ENCODE assay signal across 10 cellular contexts in the genomic region with DNA sequence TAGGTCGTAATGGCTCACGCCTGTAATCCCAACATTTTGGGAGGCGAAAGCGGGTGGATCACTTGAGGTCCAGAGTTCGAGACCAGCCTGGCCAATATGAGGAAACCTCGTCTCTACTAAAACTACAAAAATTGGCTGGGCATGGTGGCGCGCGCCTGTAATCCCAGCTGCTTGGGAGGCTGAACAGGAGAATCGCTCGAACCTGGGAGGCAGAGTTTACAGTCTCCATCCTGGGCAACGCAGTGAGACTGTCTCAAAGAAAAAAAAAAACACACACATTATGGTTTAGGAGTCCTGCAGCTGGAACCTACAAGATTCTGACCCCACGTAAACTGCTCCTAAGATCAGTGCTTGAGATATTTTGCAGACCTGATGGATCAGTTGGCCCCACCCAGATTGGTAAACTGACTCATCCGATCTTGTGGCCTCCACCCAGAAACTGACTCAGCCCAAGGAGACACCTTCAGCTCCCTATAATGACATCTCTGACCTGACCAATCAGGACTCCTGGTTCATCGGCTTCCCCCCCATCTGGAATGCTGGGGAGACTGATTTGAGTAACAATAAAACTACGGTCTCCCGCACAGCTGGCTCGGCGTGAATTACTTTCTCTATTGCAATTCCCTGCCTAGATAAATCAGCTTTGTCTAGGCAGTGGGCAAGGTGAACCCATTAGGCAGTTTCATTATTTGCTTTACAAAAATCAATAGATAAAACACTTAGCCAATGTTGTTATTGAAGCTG.
A peak's percentile ranks its signal among the peaks of the same experiment; 100 is the strongest.
DNase-seq lines count a peak whose midpoint lies in the region; ATAC-seq, FAIRE-seq and TF ChIP-seq lines count a peak whose summit lies in the region.
"Had no signal": no experiment of that assay in that cellular context is flagged by ENCODE, and none has a peak within 500 bp of the region (broad histone marks: within the 10 kb centered on the region; RNA-seq: fewer than 3 reads in every experiment).

No MANE protein-coding gene starts in this region.

- CTCF ChIA-PET in HCT116 (lab: Charles Lee): no interaction called here

- H3K36me3 ChIP-seq in CD4-positive, CD25-positive, alpha-beta regulatory T cell (ENCODE audit: control insufficient read depth, insufficient read depth, low read length): no peaks in the 10 kb centered on the region
- no peaks in the 10 kb centered on the region for H3K36me3 ChIP-seq in HCT116 (ENCODE audit: control insufficient read depth in 1 of 2, insufficient read depth in 2 of 2, low read length in 2 of 2)
- no peaks in the 10 kb centered on the region for H3K36me3 ChIP-seq in RWPE2 (ENCODE audit: low read depth)

- intact Hi-C loops in HCT116 (cut with micrococcal nuclease): loop anchor here (5.0 kb wide), 1 partner anchor 37 kb away; a partner anchor contains a TSS
- intact Hi-C loops in activated T-helper 1 cell treated with anti-CD3 and anti-CD28 coated beads, Interleukin-12 subunit alpha, Interleukin-12 subunit beta, Interleukin-2, Interleukin-4 antibody, amounts not matched to agents 30 ng/mL and 10 ng/mL and 1 ng/mL, durations not matched to agents 14 hours and 24 hours and 36 hours (cut with micrococcal nuclease): no loop called here

- no peak overlapping the region for H3K9ac ChIP-seq in HCT116 (ENCODE audit: low read length)

- no peak overlapping the region for H3K4me3 ChIP-seq in CD4-positive, CD25-positive, alpha-beta regulatory T cell (ENCODE audit: low read depth, low read length)
- no peak overlapping the region for H3K4me3 ChIP-seq in HCT116 (replicated peaks in 1 of 2; ENCODE audit: low read depth in 1 of 2, low read length in 2 of 2)
- peak overlapping the region; percentile 47 for H3K4me3 ChIP-seq in RWPE2 (ENCODE audit: severe bottlenecking)
- H3K4me3 ChIP-seq in fibroblast of the aortic adventitia (ENCODE audit: low read depth, low read length): no peak overlapping the region

- H3K4me2 ChIP-seq in HCT116 (ENCODE audit: low read length): peak overlapping the region; percentile 9

- POLR2A ChIA-PET in HCT116 (lab: Charles Lee): no interaction called here

- TF ChIP-seq CTCF in HCT116 (IDR thresholded peaks at IDR 0.05 in 2 of 3, conservative IDR thresholded peaks at IDR 0.05 in 1 of 3; ENCODE audit: borderline replicate concordance in 1 of 3, insufficient read depth in 1 of 3, low read depth in 2 of 3, low read length in 2 of 3) (no peak), RWPE2 (IDR thresholded peaks at IDR 0.05; ENCODE audit: poor library complexity, severe bottlenecking) (no peak), fibroblast of the aortic adventitia (IDR thresholded peaks at IDR 0.05; ENCODE audit: insufficient read depth, low read length) (no peak)

- no peak overlapping the region for H2AFZ ChIP-seq in HCT116 (ENCODE audit: low read depth, low read length, poor library complexity, severe bottlenecking)

- TF ChIP-seq RAD21 in HCT116 (IDR thresholded peaks at IDR 0.05; ENCODE audit: low read depth): no peak

- peaks cover 27% of the 10 kb centered on the region for H3K4me1 ChIP-seq in CD4-positive, CD25-positive, alpha-beta regulatory T cell (ENCODE audit: control insufficient read depth, insufficient read depth, low read length, poor library complexity, severe bottlenecking)
- H3K4me1 ChIP-seq in HCT116 (ENCODE audit: control insufficient read depth in 1 of 2, insufficient read depth in 2 of 2, low read length in 2 of 2): peaks cover 0 to 9% of the 10 kb centered on the region in 2 experiments; a peak in 2 of 4 replicates
- peaks cover 14% of the 10 kb centered on the region for H3K4me1 ChIP-seq in RWPE2 (ENCODE audit: insufficient read depth, poor library complexity, severe bottlenecking)

- no peaks in the 10 kb centered on the region for H3K27me3 ChIP-seq in CD4-positive, CD25-positive, alpha-beta regulatory T cell (ENCODE audit: control insufficient read depth, insufficient read depth, low read length)
- H3K27me3 ChIP-seq in HCT116 (ENCODE audit: insufficient read depth, low read length) (no peaks in the 10 kb centered on the region), RWPE2 (ENCODE audit: insufficient read depth, poor library complexity, severe bottlenecking) (no peaks in the 10 kb centered on the region)

- peak in 1 of 3 donors; percentile 70 for DNase-seq in CD4-positive, CD25-positive, alpha-beta regulatory T cell
- DNase-seq in HCT116 (ENCODE audit: low read depth, low spot score): no peak
- peak; percentile 80 for DNase-seq in RWPE2 (ENCODE audit: low spot score)
- peak; percentile 19 for DNase-seq in fibroblast of the aortic adventitia (ENCODE audit: low read depth)
- no peak for DNase-seq in activated T-helper 1 cell treated with anti-CD3 and anti-CD28 coated beads, Interleukin-12 subunit alpha, Interleukin-12 subunit beta, Interleukin-2, Interleukin-4 antibody, amounts not matched to agents 30 ng/mL and 10 ng/mL and 1 ng/mL, durations not matched to agents 14 hours and 24 hours and 36 hours (ENCODE audit: low spot score)
- no peak for DNase-seq in NCI-H82 treated with DMSO at 0.1 percent for 48 hours (lab: John Stamatoyannopoulos, UW; ENCODE audit: unreplicated experiment)
- DNase-seq in GM12891 (ENCODE audit: insufficient read length, low spot score): no peak
- DNase-seq in dedifferentiated amniotic fluid mesenchymal stem cell (ENCODE audit: extremely low spot score): no peak
- DNase-seq: activated T-cell treated with anti-CD3 and anti-CD28 coated beads for 4 hours, NCI-H526 had no signal

- H3K36me3 Mint-ChIP-seq in CD4-positive, CD25-positive, alpha-beta regulatory T cell: no peaks in the 10 kb centered on the region
- no peaks in the 10 kb centered on the region for H3K36me3 Mint-ChIP-seq in activated T-helper 1 cell treated with anti-CD3 and anti-CD28 coated beads, Interleukin-12 subunit alpha, Interleukin-12 subunit beta, Interleukin-2, Interleukin-4 antibody, amounts not matched to agents 30 ng/mL and 10 ng/mL and 1 ng/mL, durations not matched to agents 14 hours and 24 hours and 36 hours (ENCODE audit: low read depth)

- H3K27me3 Mint-ChIP-seq in CD4-positive, CD25-positive, alpha-beta regulatory T cell: peaks cover 5% of the 10 kb centered on the region
- no peaks in the 10 kb centered on the region for H3K27me3 Mint-ChIP-seq in activated T-helper 1 cell treated with anti-CD3 and anti-CD28 coated beads, Interleukin-12 subunit alpha, Interleukin-12 subunit beta, Interleukin-2, Interleukin-4 antibody, amounts not matched to agents 30 ng/mL and 10 ng/mL and 1 ng/mL, durations not matched to agents 14 hours and 24 hours and 36 hours (ENCODE audit: insufficient read depth)

- H3K9me3 ChIP-seq in CD4-positive, CD25-positive, alpha-beta regulatory T cell (ENCODE audit: control insufficient read depth in 2 of 2, low read length in 2 of 2): no peaks in the 10 kb centered on the region
- H3K9me3 ChIP-seq in HCT116 (ENCODE audit: control insufficient read depth in 1 of 2, insufficient read depth in 1 of 2, low read depth in 1 of 2, low read length in 2 of 2): no peaks in the 10 kb centered on the region
- H3K9me3 ChIP-seq in RWPE2 (ENCODE audit: severe bottlenecking): no peaks in the 10 kb centered on the region

- no peak for ATAC-seq in CD4-positive, CD25-positive, alpha-beta regulatory T cell (ENCODE audit: low read depth in 2 of 2)
- no peak for ATAC-seq in HCT116
- ATAC-seq in RWPE2 (ENCODE audit: low read depth): peak; percentile 45

- BruUV-seq in HCT116 (replicated peaks; lab: Mats Ljungman, UMichigan): no TSS peak

- peak overlapping the region; percentile 33 for H3K27ac ChIP-seq in CD4-positive, CD25-positive, alpha-beta regulatory T cell (ENCODE audit: insufficient read depth, low read length, poor library complexity, severe bottlenecking)
- H3K27ac ChIP-seq in HCT116 (ENCODE audit: low read depth, low read length): no peak overlapping the region
- H3K27ac ChIP-seq in RWPE2 (ENCODE audit: poor library complexity, severe bottlenecking): peak overlapping the region; percentile 92

- no peaks in the 10 kb centered on the region for H3K79me2 ChIP-seq in HCT116 (ENCODE audit: insufficient read depth, low read length)

- FAIRE-seq in GM12891 (lab: Jason Lieb, UNC): no peak

- RAD21 ChIA-PET in HCT116 (lab: Charles Lee; ENCODE audit: low non-redundant PET in 1 of 2, low total read pairs in 2 of 2, uncharacterized antibody in 2 of 2, unreplicated experiment in 2 of 2): no interaction called here

- no peaks in the 10 kb centered on the region for H4K20me1 ChIP-seq in HCT116 (ENCODE audit: insufficient read depth)

- H3K27ac Mint-ChIP-seq in CD4-positive, CD25-positive, alpha-beta regulatory T cell: peak overlapping the region in 1 of 3 donors; percentile 48
- H3K27ac Mint-ChIP-seq in activated T-helper 1 cell treated with anti-CD3 and anti-CD28 coated beads, Interleukin-12 subunit alpha, Interleukin-12 subunit beta, Interleukin-2, Interleukin-4 antibody, amounts not matched to agents 30 ng/mL and 10 ng/mL and 1 ng/mL, durations not matched to agents 14 hours and 24 hours and 36 hours: no peak overlapping the region

- no peaks in the 10 kb centered on the region for H3K9me3 Mint-ChIP-seq in CD4-positive, CD25-positive, alpha-beta regulatory T cell
- no peaks in the 10 kb centered on the region for H3K9me3 Mint-ChIP-seq in activated T-helper 1 cell treated with anti-CD3 and anti-CD28 coated beads, Interleukin-12 subunit alpha, Interleukin-12 subunit beta, Interleukin-2, Interleukin-4 antibody, amounts not matched to agents 30 ng/mL and 10 ng/mL and 1 ng/mL, durations not matched to agents 14 hours and 24 hours and 36 hours

- TF ChIP-seq POLR2A in HCT116 (IDR thresholded peaks at IDR 0.05; ENCODE audit: borderline replicate concordance, extremely low read depth, insufficient read depth, insufficient read length) (no peak), GM12891 (IDR thresholded peaks at IDR 0.05; ENCODE audit: low read depth, low read length) (no peak)

- H3K9me2 ChIP-seq in HCT116 (ENCODE audit: insufficient read depth): no peaks in the 10 kb centered on the region

- peak overlapping the region in 1 of 4 donors; percentile 70 for H3K4me3 Mint-ChIP-seq in CD4-positive, CD25-positive, alpha-beta regulatory T cell
- H3K4me3 Mint-ChIP-seq in activated T-helper 1 cell treated with anti-CD3 and anti-CD28 coated beads, Interleukin-12 subunit alpha, Interleukin-12 subunit beta, Interleukin-2, Interleukin-4 antibody, amounts not matched to agents 30 ng/mL and 10 ng/mL and 1 ng/mL, durations not matched to agents 14 hours and 24 hours and 36 hours: no peak overlapping the region

- H3K4me1 Mint-ChIP-seq in CD4-positive, CD25-positive, alpha-beta regulatory T cell: peaks cover 13 to 26% (median 21%) of the 10 kb centered on the region in 4 donors
- peaks cover 39% of the 10 kb centered on the region for H3K4me1 Mint-ChIP-seq in activated T-helper 1 cell treated with anti-CD3 and anti-CD28 coated beads, Interleukin-12 subunit alpha, Interleukin-12 subunit beta, Interleukin-2, Interleukin-4 antibody, amounts not matched to agents 30 ng/mL and 10 ng/mL and 1 ng/mL, durations not matched to agents 14 hours and 24 hours and 36 hours (ENCODE audit: low read depth)

TF ChIP-seq in GM12891, 5 proteins besides CTCF, POLR2A, EP300 and RAD21 (continues in another document):
- TF ChIP-seq POLR2AphosphoS5 (IDR thresholded peaks at IDR 0.05; ENCODE audit: low read depth, low read length) (no peak), SPI1 (IDR thresholded peaks at IDR 0.05; ENCODE audit: low read depth, low read length) (no peak), POU2F2 (IDR thresholded peaks at IDR 0.05; ENCODE audit: low read depth, low read length) (no peak), PAX5 (IDR thresholded peaks at IDR 0.05; ENCODE audit: insufficient read depth, low read length, severe bottlenecking) (no peak)

Comparison
In these comparisons a context has a peak if more than half of its experiments do, and no peak if none do; other contexts are left out.
1. DNase-seq: peak in RWPE2 (single experiment) and fibroblast of the aortic adventitia (single experiment); none in HCT116 (single experiment), activated T-helper 1 cell treated with anti-CD3 and anti-CD28 coated beads, Interleukin-12 subunit alpha, Interleukin-12 subunit beta, Interleukin-2, Interleukin-4 antibody, amounts not matched to agents 30 ng/mL and 10 ng/mL and 1 ng/mL, durations not matched to agents 14 hours and 24 hours and 36 hours (single experiment), NCI-H82 treated with DMSO at 0.1 percent for 48 hours (single experiment), GM12891 (single experiment) and dedifferentiated amniotic fluid mesenchymal stem cell (single experiment).